ENCODE assay signal across 8 cellular contexts in genomic region chr6:32700391-32701040, GRCh38. TPM values are rescaled to one million over a fixed set of nuclear protein-coding genes. Genes with fewer than 3 reads are reported as not detected.
DNase-seq lines count a peak whose midpoint lies in the region; ATAC-seq, FAIRE-seq and TF ChIP-seq lines count a peak whose summit lies in the region.

No MANE protein-coding gene starts in this region.

- dilution Hi-C loops in mammary epithelial cell (cut with HindIII; ENCODE audit: low sequenced_read_pairs), result no loop called here

- intact Hi-C loops in Panc1 (cut with micrococcal nuclease; ENCODE audit: unreplicated experiment), result loop anchor here (1.0 to 10.0 kb wide), 3 partner anchors 84 to 456 kb away; no protein-coding TSS in a partner anchor
- intact Hi-C loops in mammary epithelial cell (cut with micrococcal nuclease), result loop anchor here (1.0 to 10.0 kb wide), 6 partner anchors 86 to 576 kb away; partner anchors contain the start of gene ATF6B

- BruUV-seq in Panc1 (replicated peaks; lab: Mats Ljungman, UMichigan) (no TSS peak), mammary epithelial cell (replicated peaks; lab: Mats Ljungman, UMichigan) (no TSS peak)

- H3K4me2 ChIP-seq in DND-41 (ENCODE audit: insufficient read depth, low read length) (0 out of 2 replicates have a peak overlapping the region, but pooled peaks have one; percentile 7), mammary epithelial cell (ENCODE audit: insufficient read depth, low read depth, low read length) (no peak overlapping the region)

- 34% methylated on average over 6 of the region's 6 CpGs for WGBS in mammary epithelial cell (ENCODE audit: low coverage, missing lambda C conversion rate)

- H3K79me2 ChIP-seq in DND-41 (ENCODE audit: insufficient read depth, low read length) (no peaks in the 10 kb centered on the region), mammary epithelial cell (ENCODE audit: insufficient read depth, low read length) (no peaks in the 10 kb centered on the region)

- H3K36me3 ChIP-seq in DND-41 (ENCODE audit: insufficient read depth, low read length) (no peaks in the 10 kb centered on the region), Panc1 (ENCODE audit: control insufficient read depth, insufficient read depth, low read length) (no peaks in the 10 kb centered on the region; the same call in 1 of the 2 replicates), mammary epithelial cell (ENCODE audit: insufficient read depth, low read length) (no peaks in the 10 kb centered on the region)

- no peaks in the 10 kb centered on the region for H4K20me1 ChIP-seq in DND-41 (ENCODE audit: insufficient read depth, low read length)
- no peaks in the 10 kb centered on the region for H4K20me1 ChIP-seq in mammary epithelial cell (ENCODE audit: insufficient read depth, low read length)

- in situ Hi-C loops in Panc1 (cut with HindIII; ENCODE audit: low pct_unique_long_range_greater_than_20kb, low sequenced_read_pairs), result no loop called here
- in situ Hi-C loops in mammary epithelial cell (cut with MboI; ENCODE audit: low sequenced_read_pairs in 2 of 2), result no loop called here

- H3K9me3 ChIP-seq in DND-41 (ENCODE audit: insufficient read depth, low read length, severe bottlenecking) (no peaks in the 10 kb centered on the region), Panc1 (ENCODE audit: control insufficient read depth, insufficient read depth, low read depth, low read length) (no peaks in the 10 kb centered on the region), mammary epithelial cell (replicated peaks; ENCODE audit: insufficient read depth, low read length) (no peaks in the 10 kb centered on the region)

- H3K27ac ChIP-seq in DND-41 (ENCODE audit: low read length), result no peak overlapping the region
- H3K27ac ChIP-seq in Panc1 (ENCODE audit: low read length), result no peak overlapping the region
- H3K27ac ChIP-seq in mammary epithelial cell (ENCODE audit: insufficient read depth, low read depth, low read length), result no peak overlapping the region

- POLR2A ChIA-PET in Panc1 (lab: Charles Lee), result no interaction called here

- ATAC-seq in DND-41 (ENCODE audit: insufficient read depth, low read depth), result peak; percentile 69
- ATAC-seq in Panc1, result peak; percentile 95
- no peak for ATAC-seq in HG02870 (IDR thresholded peaks at IDR 0.05; ENCODE audit: unreplicated experiment)
- no peak for ATAC-seq in HG02973 (IDR thresholded peaks at IDR 0.05; ENCODE audit: unreplicated experiment)

- peak; percentile 66 for FAIRE-seq in HTR-8/SVneo (lab: Jason Lieb, UNC)

- CTCF ChIA-PET in Panc1 (lab: Charles Lee) (interaction anchor here (0.6 to 1.5 kb wide), 11 partner anchors 20 to 294 kb away, joined by 3 to 10 read pairs (median 3); no protein-coding TSS in a partner anchor), mammary epithelial cell (lab: Charles Lee; ENCODE audit: low non-redundant PET) (interaction anchor here (0.6 to 1.0 kb wide), 4 partner anchors 85 to 584 kb away, joined by 3 to 8 read pairs (median 4); no protein-coding TSS in a partner anchor)

- no peak overlapping the region for H3K9ac ChIP-seq in DND-41 (ENCODE audit: low read depth, low read length)
- H3K9ac ChIP-seq in mammary epithelial cell (ENCODE audit: insufficient read depth, low read length), result no peak overlapping the region

- H3K4me3 ChIP-seq in DND-41 (ENCODE audit: low read depth in 1 of 2, low read length in 2 of 2) (no peak overlapping the region), Panc1 (ENCODE audit: low read depth in 2 of 2, low read length in 2 of 2) (no peak overlapping the region), mammary epithelial cell (replicated peaks in 1 of 3; ENCODE audit: insufficient read depth in 1 of 3, low read depth in 2 of 3, low read length in 3 of 3) (no peak overlapping the region)

- TF ChIP-seq CTCF in DND-41 (IDR thresholded peaks at IDR 0.05; ENCODE audit: borderline replicate concordance, extremely low read depth, low read length, poor library complexity, severe bottlenecking), result peak; percentile 87
- TF ChIP-seq CTCF in Panc1 (IDR thresholded peaks at IDR 0.05), result peak; percentile 82
- TF ChIP-seq CTCF in mammary epithelial cell (conservative IDR thresholded peaks at IDR 0.05 in 1 of 2, IDR thresholded peaks at IDR 0.05 in 1 of 2; ENCODE audit: extremely low read depth in 1 of 2, insufficient read depth in 1 of 2, low read depth in 1 of 2, low read length in 2 of 2), result peak; percentile 66 to 77

- H3K27me3 ChIP-seq in DND-41 (ENCODE audit: insufficient read depth, low read length, poor library complexity) (peaks cover 27% of the 10 kb centered on the region), Panc1 (ENCODE audit: control insufficient read depth, insufficient read depth, low read length) (peaks cover 40% of the 10 kb centered on the region), mammary epithelial cell (ENCODE audit: insufficient read depth, low read length) (peaks cover 2% of the 10 kb centered on the region)

- peaks cover 2% of the 10 kb centered on the region; the same call in 1 of the 2 replicates for H3K4me1 ChIP-seq in DND-41 (ENCODE audit: insufficient read depth, low read length)
- no peaks in the 10 kb centered on the region for H3K4me1 ChIP-seq in Panc1 (ENCODE audit: control insufficient read depth, insufficient read depth, low read length)
- H3K4me1 ChIP-seq in mammary epithelial cell (ENCODE audit: insufficient read depth, low read length), result no peaks in the 10 kb centered on the region

- DNase-seq in DND-41 (peak; percentile 39), HTR-8/SVneo (ENCODE audit: insufficient read length, low spot score) (peak; percentile 54), Panc1 (ENCODE audit: low read depth, low spot score) (peak; percentile 35), mammary epithelial cell (peak; percentile 52), iris pigment epithelial cell (ENCODE audit: low read depth) (peak; percentile 59)
- peak; percentile 8 for DNase-seq in stimulated activated CD8-positive, alpha-beta memory T cell treated with anti-CD3 and anti-CD28 coated beads, Interleukin-15, amount 100 ng/mL, for 1 hour (ENCODE audit: low read depth)

- no peak overlapping the region for H2AFZ ChIP-seq in DND-41 (ENCODE audit: low read depth, low read length)
- H2AFZ ChIP-seq in mammary epithelial cell (ENCODE audit: low read depth, low read length), result no peak overlapping the region

RNA-seq across cellular contexts. Expression of gene HLA-DQB1, which starts 34.1 kb away (rescaled TPM):
- total RNA-seq in Panc1 (2021; ENCODE audit: unreplicated experiment) (0.51 TPM), mammary epithelial cell (10 to 100 TPM in 1 of 2 donors, under 1 TPM in 1; 0.17 to 10.7 TPM)
- polyA plus RNA-seq in Panc1 (2012; ENCODE audit: insufficient read length), result not detected
- polyA plus RNA-seq in mammary epithelial cell, result 0.23 TPM
- not detected for polyA minus RNA-seq in mammary epithelial cell

RNA-seq across cellular contexts. Expression of gene HLA-DQA2, which starts 40.7 kb away (rescaled TPM):
- total RNA-seq in Panc1 (2021; ENCODE audit: unreplicated experiment), result not detected
- polyA plus RNA-seq in Panc1 (2012; ENCODE audit: insufficient read length), result not detected
- total RNA-seq in mammary epithelial cell, result not detected
- polyA plus RNA-seq in mammary epithelial cell, result not detected
- not detected for polyA minus RNA-seq in mammary epithelial cell

Comparison
In these comparisons a context has a peak if more than half of its experiments do, and no peak if none do; other contexts are left out.
1. ATAC-seq: peak in DND-41 (single experiment) and Panc1 (single experiment); none in HG02870 (single experiment) and HG02973 (single experiment).
2. DNase-seq: peak in every context shown above with its lines; median percentile 59 in iris pigment epithelial cell; 54 in HTR-8/SVneo; 52 in mammary epithelial cell; 39 in DND-41; 35 in Panc1; 8 in stimulated activated CD8-positive, alpha-beta memory T cell treated with anti-CD3 and anti-CD28 coated beads, Interleukin-15, amount 100 ng/mL, for 1 hour.
3. Peak in every context shown above with its lines, with median percentiles within 50 percentile points of each other: CTCF ChIP-seq.